Comparison of ENCODE assay signal across 8 cellular contexts in genomic region chr3:49673131-49673714, GRCh38.
DNase-seq lines count a peak whose midpoint lies in the region; ATAC-seq and TF ChIP-seq lines count a peak whose summit lies in the region.

No MANE protein-coding gene starts in this region.

- peaks cover 22% of the 10 kb centered on the region for H3K36me3 ChIP-seq in GM06990 (ENCODE audit: control insufficient read depth, insufficient read depth, low read length)
- H3K36me3 ChIP-seq in KOPT-K1 (ENCODE audit: insufficient read depth, low read length): peaks cover 29% of the 10 kb centered on the region
- H3K36me3 ChIP-seq in muscle layer of duodenum (ENCODE audit: control insufficient read depth in 1 of 2, insufficient read depth in 2 of 2, low read length in 2 of 2): peaks cover 11 to 28% of the 10 kb centered on the region in 2 donors

- no peaks in the 10 kb centered on the region for H3K9me3 ChIP-seq in KOPT-K1 (ENCODE audit: insufficient read depth, low read length, poor library complexity, severe bottlenecking)
- H3K9me3 ChIP-seq in muscle layer of duodenum (ENCODE audit: control insufficient read depth in 1 of 2, low read length in 2 of 2): no peaks in the 10 kb centered on the region

- peaks cover 5 to 14% of the 10 kb centered on the region in 2 donors for H3K4me1 ChIP-seq in muscle layer of duodenum (ENCODE audit: control insufficient read depth in 1 of 2, insufficient read depth in 2 of 2, low read length in 2 of 2)

- no peaks in the 10 kb centered on the region for H3K27me3 ChIP-seq in GM06990 (replicated peaks; ENCODE audit: control insufficient read depth, insufficient read depth, low read length)
- H3K27me3 ChIP-seq in muscle layer of duodenum (ENCODE audit: low read depth, low read length): no peaks in the 10 kb centered on the region

- H3K4me3 ChIP-seq in GM06990 (replicated peaks; ENCODE audit: low read depth, low read length) (peak overlapping the region; percentile 89), choroid plexus epithelial cell (ENCODE audit: low read depth, low read length) (peak overlapping the region; percentile 91), muscle layer of duodenum (ENCODE audit: low read depth in 1 of 2, low read length in 2 of 2) (peak overlapping the region; percentile 70 to 87)

- peak overlapping the region; percentile 95 for H3K27ac ChIP-seq in KOPT-K1 (ENCODE audit: low read depth, low read length, poor library complexity, severe bottlenecking)
- H3K27ac ChIP-seq in muscle layer of duodenum (ENCODE audit: low read length): peak overlapping the region; percentile 77

- TF ChIP-seq CTCF in GM06990 (IDR thresholded peaks at IDR 0.05; ENCODE audit: insufficient read depth, low read length, poor library complexity, severe bottlenecking) (no peak), choroid plexus epithelial cell (conservative IDR thresholded peaks at IDR 0.05; ENCODE audit: low read depth, low read length) (no peak)

- DNase-seq in GM06990 (ENCODE audit: extremely low read depth, insufficient read length) (no peak), choroid plexus epithelial cell (ENCODE audit: low read depth) (peak; percentile 26), SKM-1 (lab: John Stamatoyannopoulos, UW; ENCODE audit: unreplicated experiment) (no peak), NCI-H2081 treated with DMSO at 0.1 percent for 48 hours (lab: John Stamatoyannopoulos, UW) (no peak), NCI-H146 (lab: John Stamatoyannopoulos, UW) (no peak)

- ATAC-seq in GM19463 (IDR thresholded peaks at IDR 0.05; ENCODE audit: unreplicated experiment): no peak
